Comparison of ENCODE assay signal across 20 cellular contexts in genomic region chr4:39664828-39665731, GRCh38. TPM values are rescaled to one million over a fixed set of nuclear protein-coding genes. Genes with fewer than 3 reads are reported as not detected.
DNase-seq lines count a peak whose midpoint lies in the region; ATAC-seq and TF ChIP-seq lines count a peak whose summit lies in the region.
"Had no signal": no experiment of that assay in that cellular context is flagged by ENCODE, and none has a peak within 500 bp of the region (broad histone marks: within the 10 kb centered on the region; RNA-seq: fewer than 3 reads in every experiment).

No MANE protein-coding gene starts in this region.

- H3K4me1 ChIP-seq in fibroblast of lung (ENCODE audit: control insufficient read depth, extremely low read depth, insufficient read depth, low read length): peaks cover 4% of the 10 kb centered on the region
- H3K4me1 ChIP-seq: stomach had no signal

- H2AFZ ChIP-seq in fibroblast of lung (ENCODE audit: low read length): no peak overlapping the region
- H2AFZ ChIP-seq: PC-9 had no signal

- no peaks in the 10 kb centered on the region for H3K36me3 ChIP-seq in fibroblast of lung (ENCODE audit: control insufficient read depth, insufficient read depth, low read length)
- H3K36me3 ChIP-seq: stomach had no signal

- no peaks in the 10 kb centered on the region for H3K79me2 ChIP-seq in fibroblast of lung (ENCODE audit: control insufficient read depth, insufficient read depth, low read length)

- no peak overlapping the region for H3K9ac ChIP-seq in fibroblast of lung (ENCODE audit: insufficient read depth, low read length)

- no peak overlapping the region for H3K27ac ChIP-seq in fibroblast of lung (ENCODE audit: insufficient read depth, low read length)
- H3K27ac ChIP-seq: PC-9, stomach had no signal

- no peaks in the 10 kb centered on the region for H4K20me1 ChIP-seq in fibroblast of lung (ENCODE audit: control insufficient read depth, extremely low read depth, insufficient read depth, low read length)

- ATAC-seq in left ventricle myocardium superior (no peak), GM21786 (IDR thresholded peaks at IDR 0.05; ENCODE audit: unreplicated experiment) (no peak)
- ATAC-seq: HCT116, natural killer cell had no signal

- intact Hi-C loops in CD14-positive monocyte (cut with micrococcal nuclease) (no loop called here), left ventricle myocardium superior (cut with micrococcal nuclease) (no loop called here)

- no peak overlapping the region for H3K27ac Mint-ChIP-seq in CD14-positive monocyte
- H3K27ac Mint-ChIP-seq: activated B cell treated with CpG ODN at 0.5 μM for 24 hours; CD4-positive, alpha-beta T cell; dendritic cell treated with granulocyte-macrophage colony-stimulating factor and Interleukin-4, amounts not matched to agents 40 ng/mL and 50 ng/mL, for 4 days; natural killer cell had no signal

- no peak for TF ChIP-seq CTCF in fibroblast of lung (conservative IDR thresholded peaks at IDR 0.05 in 1 of 2, IDR thresholded peaks at IDR 0.05 in 1 of 2; ENCODE audit: low read depth in 1 of 2, low read length in 2 of 2)
- TF ChIP-seq CTCF in CD14-positive monocyte (IDR thresholded peaks at IDR 0.05): no peak

- peak overlapping the region; percentile 20 for H3K4me2 ChIP-seq in fibroblast of lung (ENCODE audit: extremely low read depth, insufficient read depth, low read length)
- H3K4me2 ChIP-seq: PC-9 had no signal

- H3K27me3 Mint-ChIP-seq in CD14-positive monocyte (ENCODE audit: low read depth in 3 of 3): peaks cover 0 to 4% (median 2%) of the 10 kb centered on the region in 3 donors
- H3K27me3 Mint-ChIP-seq: activated B cell treated with CpG ODN at 0.5 μM for 24 hours; CD4-positive, alpha-beta T cell; dendritic cell treated with granulocyte-macrophage colony-stimulating factor and Interleukin-4, amounts not matched to agents 40 ng/mL and 50 ng/mL, for 4 days had no signal

- no peak overlapping the region for H3K4me3 ChIP-seq in fibroblast of lung (replicated peaks in 1 of 4; ENCODE audit: control extremely low read depth in 1 of 4, insufficient read depth in 1 of 4, low read depth in 3 of 4, low read length in 4 of 4)
- H3K4me3 ChIP-seq: PC-9, stomach had no signal

- no peaks in the 10 kb centered on the region for H3K4me1 Mint-ChIP-seq in CD14-positive monocyte
- H3K4me1 Mint-ChIP-seq: activated B cell treated with CpG ODN at 0.5 μM for 24 hours, natural killer cell had no signal

- H3K4me3 Mint-ChIP-seq in CD14-positive monocyte: no peak overlapping the region
- H3K4me3 Mint-ChIP-seq: activated B cell treated with CpG ODN at 0.5 μM for 24 hours; CD4-positive, alpha-beta T cell; dendritic cell treated with granulocyte-macrophage colony-stimulating factor and Interleukin-4, amounts not matched to agents 40 ng/mL and 50 ng/mL, for 4 days; natural killer cell had no signal

- H3K9me3 Mint-ChIP-seq in CD14-positive monocyte: no peaks in the 10 kb centered on the region
- H3K9me3 Mint-ChIP-seq: activated B cell treated with CpG ODN at 0.5 μM for 24 hours; CD4-positive, alpha-beta T cell; dendritic cell treated with granulocyte-macrophage colony-stimulating factor and Interleukin-4, amounts not matched to agents 40 ng/mL and 50 ng/mL, for 4 days; natural killer cell had no signal

- no peaks in the 10 kb centered on the region for H3K36me3 Mint-ChIP-seq in CD14-positive monocyte
- H3K36me3 Mint-ChIP-seq: natural killer cell had no signal

- no peaks in the 10 kb centered on the region for H3K27me3 ChIP-seq in fibroblast of lung (ENCODE audit: control insufficient read depth, insufficient read depth, low read length)
- H3K27me3 ChIP-seq: stomach had no signal

- H3K9me3 ChIP-seq in fibroblast of lung (ENCODE audit: control insufficient read depth, insufficient read depth, low read depth, low read length): no peaks in the 10 kb centered on the region
- H3K9me3 ChIP-seq: stomach had no signal

- DNase-seq in EL (peak; percentile 30), MV-4-11 (lab: John Stamatoyannopoulos, UW) (peak; percentile 10), fibroblast of lung (ENCODE audit: low read depth in 2 of 2) (peak; percentile 48 to 58), myocyte (ENCODE audit: low read depth) (peak; percentile 12), CD14-positive monocyte (ENCODE audit: low spot score) (no peak), Kasumi-1 (lab: John Stamatoyannopoulos, UW) (no peak), left ventricle myocardium superior (no peak)
- DNase-seq: activated B cell treated with CpG ODN at 0.5 μM for 24 hours; activated T-cell treated with anti-CD3 and anti-CD28 coated beads, Interleukin-2, amount 50 U/mL, for 1 hour; CD4-positive, alpha-beta T cell; kidney glomerular epithelial cell; natural killer cell; NCI-H1105; NCI-H446; PC-9; stomach; SW 1271 had no signal

RNA-seq across cellular contexts. Expression of gene SMIM14, which starts 26.4 kb away (rescaled TPM):
- total RNA-seq in fibroblast of lung: 35.4 and 39.0 TPM in 2 replicates
- 25.9 and 41.4 TPM in 2 replicates for polyA plus RNA-seq in fibroblast of lung
- 20.6 and 31.7 TPM in 2 replicates for polyA plus RNA-seq in fibroblast of lung (2012)
- 16.4 and 61.2 TPM in 2 replicates for polyA minus RNA-seq in fibroblast of lung (ENCODE audit: low replicate concordance)
- total RNA-seq in myocyte: 16.1 and 25.4 TPM in 2 replicates
- polyA plus RNA-seq in myocyte (2012): 14.3 TPM
- 100 to 1,000 TPM; 140 to 152 TPM for polyA plus RNA-seq in CD14-positive monocyte
- total RNA-seq in left ventricle myocardium superior: 8.7 TPM

RNA-seq across cellular contexts. Expression of gene UBE2K, which starts 32.9 kb away (rescaled TPM):
- total RNA-seq in fibroblast of lung: 12.8 and 15.0 TPM in 2 replicates
- polyA plus RNA-seq in fibroblast of lung: 121 and 122 TPM in 2 replicates
- polyA plus RNA-seq in fibroblast of lung (2012): 131 and 137 TPM in 2 replicates
- polyA minus RNA-seq in fibroblast of lung (ENCODE audit: low replicate concordance): 15.6 and 22.5 TPM in 2 replicates
- 18.4 and 24.5 TPM in 2 replicates for total RNA-seq in myocyte
- 88.5 TPM for polyA plus RNA-seq in myocyte (2012)
- 10 to 100 TPM; 50.0 to 66.8 TPM for polyA plus RNA-seq in CD14-positive monocyte
- total RNA-seq in left ventricle myocardium superior: 53.8 TPM

Comparison
In these comparisons a context has a peak if more than half of its experiments do, and no peak if none do; other contexts are left out.
1. DNase-seq: peak in EL (single experiment), MV-4-11 (single experiment), fibroblast of lung (2 of 2) and myocyte (single experiment); none in CD14-positive monocyte (single experiment), Kasumi-1 (0 of 2) and left ventricle myocardium superior (single experiment).